ENCODE assay signal across 1 cellular context in genomic region chr21:38824124-38824822, GRCh38.
TF ChIP-seq lines count a peak whose summit lies in the region.

No MANE protein-coding gene starts in this region.

TF ChIP-seq in HepG2, 621 proteins besides CTCF, POLR2A, EP300 and RAD21 (continued from another document and continues in another):
- no peak for TF ChIP-seq ZBTB44 (CRISPR knock-in tag; IDR thresholded peaks at IDR 0.05)
- no peak for TF ChIP-seq ZBTB14 (CRISPR knock-in tag; IDR thresholded peaks at IDR 0.05)
- TF ChIP-seq THYN1 (CRISPR knock-in tag; IDR thresholded peaks at IDR 0.05; ENCODE audit: borderline replicate concordance, low read depth), result no peak
- TF ChIP-seq NRL (CRISPR knock-in tag; IDR thresholded peaks at IDR 0.05; ENCODE audit: borderline replicate concordance), result no peak
- TF ChIP-seq BCL3 (CRISPR knock-in tag; IDR thresholded peaks at IDR 0.05), result 0 out of 2 replicates have a peak, but pooled peaks have one; percentile 24
- no peak for TF ChIP-seq CSRNP2 (CRISPR knock-in tag; conservative IDR thresholded peaks at IDR 0.05; ENCODE audit: low read depth)
- no peak for TF ChIP-seq KMT2A (CRISPR knock-in tag; IDR thresholded peaks at IDR 0.05)
- TF ChIP-seq MLLT10 (CRISPR knock-in tag; IDR thresholded peaks at IDR 0.05), result no peak
- no peak for TF ChIP-seq FOSL1 (CRISPR knock-in tag; IDR thresholded peaks at IDR 0.05; ENCODE audit: borderline replicate concordance)
- TF ChIP-seq ZNF180 (CRISPR knock-in tag; IDR thresholded peaks at IDR 0.05; ENCODE audit: borderline replicate concordance, low read depth), result no peak
- TF ChIP-seq ZNF781 (CRISPR knock-in tag; IDR thresholded peaks at IDR 0.05; ENCODE audit: borderline replicate concordance, not compliant biosample characterization), result peak; percentile 40
- no peak for TF ChIP-seq IKZF4 (CRISPR knock-in tag; IDR thresholded peaks at IDR 0.05; ENCODE audit: borderline replicate concordance, low read depth, not compliant biosample characterization)
- TF ChIP-seq SSRP1 (CRISPR knock-in tag; IDR thresholded peaks at IDR 0.05), result 0 out of 2 replicates have a peak, but pooled peaks have one; percentile 14
- TF ChIP-seq HNF1A (IDR thresholded peaks at IDR 0.05; ENCODE audit: low read depth), result 0 out of 2 replicates have a peak, but pooled peaks have one; percentile 50
- TF ChIP-seq HNF1A (CRISPR knock-in tag; IDR thresholded peaks at IDR 0.05; ENCODE audit: borderline replicate concordance), result peak; percentile 60; the same call in 1 of the 2 replicates
- TF ChIP-seq NFKBIZ (CRISPR knock-in tag; IDR thresholded peaks at IDR 0.05), result 0 out of 2 replicates have a peak, but pooled peaks have one; percentile 45
- no peak for TF ChIP-seq ZNF510 (CRISPR knock-in tag; IDR thresholded peaks at IDR 0.05; ENCODE audit: low read depth)
- no peak for TF ChIP-seq YEATS2 (CRISPR knock-in tag; IDR thresholded peaks at IDR 0.05; ENCODE audit: borderline replicate concordance)
- no peak for TF ChIP-seq CCAR2 (optimal IDR thresholded peaks at IDR 0.05; ENCODE audit: low read depth, low read length)
- TF ChIP-seq GMEB2 (CRISPR knock-in tag; IDR thresholded peaks at IDR 0.05; ENCODE audit: low read depth), result no peak
- TF ChIP-seq ZNF777 (CRISPR knock-in tag; IDR thresholded peaks at IDR 0.05), result no peak
- no peak for TF ChIP-seq ZNF770 (CRISPR knock-in tag; IDR thresholded peaks at IDR 0.05)
- TF ChIP-seq ZNF547 (CRISPR knock-in tag; IDR thresholded peaks at IDR 0.05), result no peak
- no peak for TF ChIP-seq DNMT1 (CRISPR knock-in tag; IDR thresholded peaks at IDR 0.05)
- TF ChIP-seq ZFP36 (IDR thresholded peaks at IDR 0.05; ENCODE audit: borderline replicate concordance, low read depth, low read length, partially characterized antibody), result no peak
- no peak for TF ChIP-seq ZNF709 (CRISPR knock-in tag; IDR thresholded peaks at IDR 0.05)
- peak; percentile 62; the same call in 1 of the 2 replicates for TF ChIP-seq DPF2 (CRISPR knock-in tag; IDR thresholded peaks at IDR 0.05; ENCODE audit: borderline replicate concordance, low read depth)
- TF ChIP-seq MAZ (IDR thresholded peaks at IDR 0.05; ENCODE audit: borderline replicate concordance, low read depth, low read length), result no peak
- TF ChIP-seq MAZ (CRISPR knock-in tag; IDR thresholded peaks at IDR 0.05; ENCODE audit: low read depth), result no peak
- peak; percentile 33; the same call in 1 of the 2 replicates for TF ChIP-seq ZFY (CRISPR knock-in tag; IDR thresholded peaks at IDR 0.05)
- no peak for TF ChIP-seq XBP1 (CRISPR knock-in tag; IDR thresholded peaks at IDR 0.05)
- TF ChIP-seq AHDC1 (CRISPR knock-in tag; IDR thresholded peaks at IDR 0.05; ENCODE audit: borderline replicate concordance), result peak; percentile 91; the same call in 1 of the 2 replicates
- no peak for TF ChIP-seq NONO (IDR thresholded peaks at IDR 0.05)
- TF ChIP-seq NONO (CRISPR knock-in tag; conservative IDR thresholded peaks at IDR 0.05), result 0 out of 2 replicates have a peak, but pooled peaks have one; percentile 15
- TF ChIP-seq FOXK2 (IDR thresholded peaks at IDR 0.05), result no peak; the same call in 1 of the 2 replicates
- TF ChIP-seq NFIC (IDR thresholded peaks at IDR 0.05; ENCODE audit: low read length), result peak; percentile 82; the same call in 1 of the 2 replicates
- no peak for TF ChIP-seq ZSCAN31 (CRISPR knock-in tag; IDR thresholded peaks at IDR 0.05; ENCODE audit: low read depth)
- TF ChIP-seq ZNF782 (CRISPR knock-in tag; IDR thresholded peaks at IDR 0.05; ENCODE audit: borderline replicate concordance), result no peak
- TF ChIP-seq ZNF350 (CRISPR knock-in tag; IDR thresholded peaks at IDR 0.05; ENCODE audit: borderline replicate concordance, low read depth), result peak; percentile 56; the same call in 1 of the 2 replicates
